1 cellular context compared by ENCODE assay signal in the genomic region with DNA sequence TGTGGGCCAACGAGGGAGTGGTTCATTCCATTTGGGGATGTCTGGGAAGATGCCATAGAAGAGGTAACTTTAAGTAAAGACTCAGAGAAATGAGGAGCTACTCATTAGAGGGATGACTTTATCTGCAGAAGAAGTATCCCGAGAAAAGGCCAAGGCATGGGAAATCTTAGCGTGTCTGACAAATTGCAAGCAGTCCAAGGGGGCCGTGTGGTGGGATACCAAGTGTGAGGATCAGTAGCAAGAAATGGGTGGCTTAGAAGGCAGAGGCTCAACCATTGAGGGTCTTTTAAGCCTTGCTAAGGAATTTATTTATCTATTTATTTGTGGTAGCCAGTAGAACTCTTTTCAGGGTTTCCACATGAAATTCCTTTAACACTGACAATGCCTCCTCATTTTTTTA.
TF ChIP-seq lines count a peak whose summit lies in the region.

No MANE protein-coding gene starts in this region.

TF ChIP-seq in H1, 55 proteins besides CTCF, POLR2A, EP300 and RAD21:
- no peak for TF ChIP-seq KDM5A (IDR thresholded peaks at IDR 0.05; ENCODE audit: low read length)
- TF ChIP-seq EGR1 (IDR thresholded peaks at IDR 0.05; ENCODE audit: borderline replicate concordance, low read depth, low read length): no peak
- TF ChIP-seq JUN (IDR thresholded peaks at IDR 0.05; ENCODE audit: low read depth, low read length): no peak
- TF ChIP-seq KDM1A (IDR thresholded peaks at IDR 0.05; ENCODE audit: borderline replicate concordance, low read length): no peak
- TF ChIP-seq, protein P1, sequence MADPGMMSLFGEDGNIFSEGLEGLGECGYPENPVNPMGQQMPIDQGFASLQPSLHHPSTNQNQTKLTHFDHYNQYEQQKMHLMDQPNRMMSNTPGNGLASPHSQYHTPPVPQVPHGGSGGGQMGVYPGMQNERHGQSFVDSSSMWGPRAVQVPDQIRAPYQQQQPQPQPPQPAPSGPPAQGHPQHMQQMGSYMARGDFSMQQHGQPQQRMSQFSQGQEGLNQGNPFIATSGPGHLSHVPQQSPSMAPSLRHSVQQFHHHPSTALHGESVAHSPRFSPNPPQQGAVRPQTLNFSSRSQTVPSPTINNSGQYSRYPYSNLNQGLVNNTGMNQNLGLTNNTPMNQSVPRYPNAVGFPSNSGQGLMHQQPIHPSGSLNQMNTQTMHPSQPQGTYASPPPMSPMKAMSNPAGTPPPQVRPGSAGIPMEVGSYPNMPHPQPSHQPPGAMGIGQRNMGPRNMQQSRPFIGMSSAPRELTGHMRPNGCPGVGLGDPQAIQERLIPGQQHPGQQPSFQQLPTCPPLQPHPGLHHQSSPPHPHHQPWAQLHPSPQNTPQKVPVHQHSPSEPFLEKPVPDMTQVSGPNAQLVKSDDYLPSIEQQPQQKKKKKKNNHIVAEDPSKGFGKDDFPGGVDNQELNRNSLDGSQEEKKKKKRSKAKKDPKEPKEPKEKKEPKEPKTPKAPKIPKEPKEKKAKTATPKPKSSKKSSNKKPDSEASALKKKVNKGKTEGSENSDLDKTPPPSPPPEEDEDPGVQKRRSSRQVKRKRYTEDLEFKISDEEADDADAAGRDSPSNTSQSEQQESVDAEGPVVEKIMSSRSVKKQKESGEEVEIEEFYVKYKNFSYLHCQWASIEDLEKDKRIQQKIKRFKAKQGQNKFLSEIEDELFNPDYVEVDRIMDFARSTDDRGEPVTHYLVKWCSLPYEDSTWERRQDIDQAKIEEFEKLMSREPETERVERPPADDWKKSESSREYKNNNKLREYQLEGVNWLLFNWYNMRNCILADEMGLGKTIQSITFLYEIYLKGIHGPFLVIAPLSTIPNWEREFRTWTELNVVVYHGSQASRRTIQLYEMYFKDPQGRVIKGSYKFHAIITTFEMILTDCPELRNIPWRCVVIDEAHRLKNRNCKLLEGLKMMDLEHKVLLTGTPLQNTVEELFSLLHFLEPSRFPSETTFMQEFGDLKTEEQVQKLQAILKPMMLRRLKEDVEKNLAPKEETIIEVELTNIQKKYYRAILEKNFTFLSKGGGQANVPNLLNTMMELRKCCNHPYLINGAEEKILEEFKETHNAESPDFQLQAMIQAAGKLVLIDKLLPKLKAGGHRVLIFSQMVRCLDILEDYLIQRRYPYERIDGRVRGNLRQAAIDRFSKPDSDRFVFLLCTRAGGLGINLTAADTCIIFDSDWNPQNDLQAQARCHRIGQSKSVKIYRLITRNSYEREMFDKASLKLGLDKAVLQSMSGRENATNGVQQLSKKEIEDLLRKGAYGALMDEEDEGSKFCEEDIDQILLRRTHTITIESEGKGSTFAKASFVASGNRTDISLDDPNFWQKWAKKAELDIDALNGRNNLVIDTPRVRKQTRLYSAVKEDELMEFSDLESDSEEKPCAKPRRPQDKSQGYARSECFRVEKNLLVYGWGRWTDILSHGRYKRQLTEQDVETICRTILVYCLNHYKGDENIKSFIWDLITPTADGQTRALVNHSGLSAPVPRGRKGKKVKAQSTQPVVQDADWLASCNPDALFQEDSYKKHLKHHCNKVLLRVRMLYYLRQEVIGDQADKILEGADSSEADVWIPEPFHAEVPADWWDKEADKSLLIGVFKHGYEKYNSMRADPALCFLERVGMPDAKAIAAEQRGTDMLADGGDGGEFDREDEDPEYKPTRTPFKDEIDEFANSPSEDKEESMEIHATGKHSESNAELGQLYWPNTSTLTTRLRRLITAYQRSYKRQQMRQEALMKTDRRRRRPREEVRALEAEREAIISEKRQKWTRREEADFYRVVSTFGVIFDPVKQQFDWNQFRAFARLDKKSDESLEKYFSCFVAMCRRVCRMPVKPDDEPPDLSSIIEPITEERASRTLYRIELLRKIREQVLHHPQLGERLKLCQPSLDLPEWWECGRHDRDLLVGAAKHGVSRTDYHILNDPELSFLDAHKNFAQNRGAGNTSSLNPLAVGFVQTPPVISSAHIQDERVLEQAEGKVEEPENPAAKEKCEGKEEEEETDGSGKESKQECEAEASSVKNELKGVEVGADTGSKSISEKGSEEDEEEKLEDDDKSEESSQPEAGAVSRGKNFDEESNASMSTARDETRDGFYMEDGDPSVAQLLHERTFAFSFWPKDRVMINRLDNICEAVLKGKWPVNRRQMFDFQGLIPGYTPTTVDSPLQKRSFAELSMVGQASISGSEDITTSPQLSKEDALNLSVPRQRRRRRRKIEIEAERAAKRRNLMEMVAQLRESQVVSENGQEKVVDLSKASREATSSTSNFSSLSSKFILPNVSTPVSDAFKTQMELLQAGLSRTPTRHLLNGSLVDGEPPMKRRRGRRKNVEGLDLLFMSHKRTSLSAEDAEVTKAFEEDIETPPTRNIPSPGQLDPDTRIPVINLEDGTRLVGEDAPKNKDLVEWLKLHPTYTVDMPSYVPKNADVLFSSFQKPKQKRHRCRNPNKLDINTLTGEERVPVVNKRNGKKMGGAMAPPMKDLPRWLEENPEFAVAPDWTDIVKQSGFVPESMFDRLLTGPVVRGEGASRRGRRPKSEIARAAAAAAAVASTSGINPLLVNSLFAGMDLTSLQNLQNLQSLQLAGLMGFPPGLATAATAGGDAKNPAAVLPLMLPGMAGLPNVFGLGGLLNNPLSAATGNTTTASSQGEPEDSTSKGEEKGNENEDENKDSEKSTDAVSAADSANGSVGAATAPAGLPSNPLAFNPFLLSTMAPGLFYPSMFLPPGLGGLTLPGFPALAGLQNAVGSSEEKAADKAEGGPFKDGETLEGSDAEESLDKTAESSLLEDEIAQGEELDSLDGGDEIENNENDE (IDR thresholded peaks at IDR 0.05; ENCODE audit: insufficient replicate concordance, low read length): no peak
- TF ChIP-seq SAP30 (IDR thresholded peaks at IDR 0.05; ENCODE audit: insufficient read depth, insufficient replicate concordance, low read length): no peak
- TF ChIP-seq HDAC2 (IDR thresholded peaks at IDR 0.05; ENCODE audit: borderline replicate concordance in 1 of 2, low read depth in 2 of 2, low read length in 2 of 2): no peak
- no peak for TF ChIP-seq SP1 (IDR thresholded peaks at IDR 0.05; ENCODE audit: low read depth, low read length)
- TF ChIP-seq GABPA (IDR thresholded peaks at IDR 0.05; ENCODE audit: borderline replicate concordance, insufficient read depth, low read length): no peak
- no peak for TF ChIP-seq GTF2F1 (IDR thresholded peaks at IDR 0.05; ENCODE audit: borderline replicate concordance, low read depth, low read length)
- no peak for TF ChIP-seq RBBP5 (IDR thresholded peaks at IDR 0.05; ENCODE audit: borderline replicate concordance, low read depth, low read length)
- no peak for TF ChIP-seq CHD2 (IDR thresholded peaks at IDR 0.05; ENCODE audit: low read length)
- TF ChIP-seq, protein P2, sequence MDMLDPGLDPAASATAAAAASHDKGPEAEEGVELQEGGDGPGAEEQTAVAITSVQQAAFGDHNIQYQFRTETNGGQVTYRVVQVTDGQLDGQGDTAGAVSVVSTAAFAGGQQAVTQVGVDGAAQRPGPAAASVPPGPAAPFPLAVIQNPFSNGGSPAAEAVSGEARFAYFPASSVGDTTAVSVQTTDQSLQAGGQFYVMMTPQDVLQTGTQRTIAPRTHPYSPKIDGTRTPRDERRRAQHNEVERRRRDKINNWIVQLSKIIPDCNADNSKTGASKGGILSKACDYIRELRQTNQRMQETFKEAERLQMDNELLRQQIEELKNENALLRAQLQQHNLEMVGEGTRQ (IDR thresholded peaks at IDR 0.05; ENCODE audit: low read length): no peak
- no peak for TF ChIP-seq SP4 (IDR thresholded peaks at IDR 0.05; ENCODE audit: low read length)
- TF ChIP-seq CBX8 (IDR thresholded peaks at IDR 0.05; ENCODE audit: borderline replicate concordance, low read depth, low read length): no peak
- TF ChIP-seq TCF12 (IDR thresholded peaks at IDR 0.05; ENCODE audit: low read depth, low read length): no peak
- no peak for TF ChIP-seq CEBPB (IDR thresholded peaks at IDR 0.05; ENCODE audit: low read depth, low read length)
